Comparison of ENCODE assay signal across 24 cellular contexts in the genomic region with DNA sequence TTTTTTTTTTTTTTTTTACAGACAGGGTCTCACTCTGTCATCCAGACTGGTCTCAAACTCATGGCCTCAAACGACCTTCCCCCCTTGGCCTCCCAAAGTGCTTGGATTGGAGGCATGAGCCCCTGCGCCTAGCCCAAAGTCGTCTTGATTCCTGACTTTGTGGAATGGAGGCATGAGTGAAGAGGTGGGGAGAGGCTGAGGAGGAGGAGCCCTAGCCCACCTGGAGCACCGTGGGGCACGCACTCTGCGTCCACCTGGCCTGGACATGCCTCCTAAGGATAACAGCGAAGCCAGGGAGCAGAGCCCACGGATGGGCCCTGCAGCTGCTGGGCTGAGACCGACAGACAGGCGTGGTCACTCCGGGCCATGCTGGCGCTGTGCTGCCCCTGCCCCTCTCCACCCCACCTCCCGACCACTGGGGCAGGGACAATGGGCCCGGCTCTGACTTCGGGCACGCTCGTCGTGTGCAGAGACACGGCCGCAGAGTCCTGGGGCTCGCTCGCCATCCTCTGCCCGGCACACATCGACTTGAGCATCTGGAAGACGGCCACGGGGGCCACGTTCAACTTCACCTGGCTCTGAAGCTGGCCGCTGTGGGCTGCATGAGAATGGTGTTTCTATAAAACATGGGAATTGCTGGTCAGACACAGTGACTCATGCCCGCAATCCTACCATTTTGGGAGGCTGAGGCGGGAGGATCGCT. TPM values are rescaled to one million over a fixed set of nuclear protein-coding genes. Genes with fewer than 3 reads are reported as not detected.
DNase-seq lines count a peak whose midpoint lies in the region; ATAC-seq and TF ChIP-seq lines count a peak whose summit lies in the region.
"Had no signal": no experiment of that assay in that cellular context is flagged by ENCODE, and none has a peak within 500 bp of the region (broad histone marks: within the 10 kb centered on the region; RNA-seq: fewer than 3 reads in every experiment).

No MANE protein-coding gene starts in this region.

- H3K18ac ChIP-seq in mesenchymal stem cell (ENCODE audit: low read depth in 1 of 2, low read length in 2 of 2): no peak overlapping the region

- H4K8ac ChIP-seq in mesenchymal stem cell (ENCODE audit: low read length): peak overlapping the region; percentile 41

- no peak overlapping the region for H3K27ac ChIP-seq in mesenchymal stem cell (ENCODE audit: low read length, poor library complexity, severe bottlenecking)
- no peak overlapping the region for H3K27ac ChIP-seq in breast epithelium
- no peak overlapping the region for H3K27ac ChIP-seq in transverse colon
- H3K27ac ChIP-seq: 22Rv1; BLaER1 treated with 17β-estradiol and CSF1 and Interleukin-3, amounts not matched to agents 10 nM and 100 nM had no signal

- no peaks in the 10 kb centered on the region for H3K4me1 Mint-ChIP-seq in chondrocyte (ENCODE audit: low read depth)
- H3K4me1 Mint-ChIP-seq: CD14-positive monocyte; CD8-positive, alpha-beta memory T cell; H9 had no signal

- H3K4me1 ChIP-seq in mesenchymal stem cell (ENCODE audit: control insufficient read depth, insufficient read depth, low read depth, low read length): no peaks in the 10 kb centered on the region
- no peaks in the 10 kb centered on the region for H3K4me1 ChIP-seq in breast epithelium
- no peaks in the 10 kb centered on the region for H3K4me1 ChIP-seq in transverse colon
- H3K4me1 ChIP-seq: BE2C had no signal

- no peak for ATAC-seq in esophagus mucosa
- ATAC-seq: GM12878, HCT116 had no signal

- H3K9me3 Mint-ChIP-seq in chondrocyte (ENCODE audit: low read depth): no peaks in the 10 kb centered on the region
- H3K9me3 Mint-ChIP-seq: CD14-positive monocyte; CD4-positive, alpha-beta T cell; CD8-positive, alpha-beta memory T cell had no signal

- 91% methylated on average over 28 of the region's 31 CpGs for WGBS in mesenchymal stem cell
- 86% methylated on average over 28 of the region's 31 CpGs; no CpG with 5 or more reads in 1 of the 2 donors for WGBS in transverse colon (ENCODE audit: low coverage in 1 of 2), 2 donors

- DNase-seq in AG20443 (ENCODE audit: low spot score): peak; percentile 3
- DNase-seq in chondrocyte (ENCODE audit: low spot score): peak; percentile 66
- no peak for DNase-seq in mesenchymal stem cell
- DNase-seq in posterior vena cava (ENCODE audit: low spot score): peak; percentile 61
- no peak for DNase-seq in SK-N-DZ (ENCODE audit: low spot score)
- no peak for DNase-seq in breast epithelium (ENCODE audit: low spot score in 2 of 2)
- no peak for DNase-seq in transverse colon
- DNase-seq: AML-193; BE2C; CD4-positive, alpha-beta T cell; CD8-positive, alpha-beta memory T cell; DMS 273 treated with DMSO at 0.1 percent for 48 hours; DMS79; EL; GDM1; GOT3; H9 had no signal

- no peaks in the 10 kb centered on the region for H3K27me3 Mint-ChIP-seq in chondrocyte (ENCODE audit: low read depth)

- H3K23ac ChIP-seq in mesenchymal stem cell (ENCODE audit: low read length in 2 of 2): no peak overlapping the region

- H3K4me3 Mint-ChIP-seq in chondrocyte (ENCODE audit: unreplicated experiment): no peak overlapping the region
- H3K4me3 Mint-ChIP-seq: CD14-positive monocyte; CD4-positive, alpha-beta T cell; CD8-positive, alpha-beta memory T cell; H9 had no signal

- intact Hi-C loops in posterior vena cava (cut with DNase I): no loop called here
- intact Hi-C loops in breast epithelium (cut with DNase I; ENCODE audit: low total_unique reads): no loop called here
- intact Hi-C loops in transverse colon (cut with DNase I; ENCODE audit: low total_unique reads): no loop called here

- H4K91ac ChIP-seq in mesenchymal stem cell (ENCODE audit: low read length): peak overlapping the region; percentile 61

- H3K36me3 Mint-ChIP-seq in chondrocyte (ENCODE audit: low read depth): no peaks in the 10 kb centered on the region
- H3K36me3 Mint-ChIP-seq: CD14-positive monocyte; CD8-positive, alpha-beta memory T cell had no signal

- H2BK12ac ChIP-seq in mesenchymal stem cell (ENCODE audit: low read length in 2 of 2): no peak overlapping the region

- H2BK120ac ChIP-seq in mesenchymal stem cell (ENCODE audit: low read depth, low read length): no peak overlapping the region

- H2BK5ac ChIP-seq in mesenchymal stem cell (ENCODE audit: low read depth, low read length, poor library complexity, severe bottlenecking): no peak overlapping the region

- no peaks in the 10 kb centered on the region for H3K79me1 ChIP-seq in mesenchymal stem cell (replicated peaks; ENCODE audit: low read length, poor library complexity, severe bottlenecking)

- no peaks in the 10 kb centered on the region for H3K36me3 ChIP-seq in mesenchymal stem cell (ENCODE audit: control insufficient read depth in 1 of 2, insufficient read depth in 2 of 2, low read depth in 1 of 2, low read length in 2 of 2)
- no peaks in the 10 kb centered on the region for H3K36me3 ChIP-seq in breast epithelium
- H3K36me3 ChIP-seq in transverse colon: no peaks in the 10 kb centered on the region
- H3K36me3 ChIP-seq: BE2C; BLaER1 treated with 17β-estradiol and CSF1 and Interleukin-3, amounts not matched to agents 10 nM and 100 nM had no signal

- H3K9me3 ChIP-seq in mesenchymal stem cell (ENCODE audit: control insufficient read depth, low read length) (no peaks in the 10 kb centered on the region), breast epithelium (no peaks in the 10 kb centered on the region), transverse colon (no peaks in the 10 kb centered on the region)
- H3K9me3 ChIP-seq: BE2C; BLaER1 treated with 17β-estradiol and CSF1 and Interleukin-3, amounts not matched to agents 10 nM and 100 nM had no signal

- no peak overlapping the region for H3K4ac ChIP-seq in mesenchymal stem cell (ENCODE audit: low read depth in 1 of 2, low read length in 2 of 2)

- no peak overlapping the region for H2AK5ac ChIP-seq in mesenchymal stem cell (ENCODE audit: low read length, severe bottlenecking)

- no peak overlapping the region for H2AFZ ChIP-seq in mesenchymal stem cell (ENCODE audit: low read depth, low read length)

- TF ChIP-seq EP300 in transverse colon (IDR thresholded peaks at IDR 0.05; ENCODE audit: low read depth): no peak

- H3K9ac ChIP-seq in mesenchymal stem cell (ENCODE audit: low read length): no peak overlapping the region
- H3K9ac ChIP-seq: BLaER1 treated with 17β-estradiol and CSF1 and Interleukin-3, amounts not matched to agents 10 nM and 100 nM had no signal

- H3K14ac ChIP-seq in mesenchymal stem cell (ENCODE audit: low read length in 2 of 2): no peak overlapping the region

- no peak overlapping the region for H3K4me2 ChIP-seq in mesenchymal stem cell (ENCODE audit: low read length, poor library complexity, severe bottlenecking)
- H3K4me2 ChIP-seq: BLaER1 treated with 17β-estradiol and CSF1 and Interleukin-3, amounts not matched to agents 10 nM and 100 nM had no signal

- no peak overlapping the region for H3K27ac Mint-ChIP-seq in chondrocyte (ENCODE audit: unreplicated experiment)
- H3K27ac Mint-ChIP-seq: CD14-positive monocyte; CD4-positive, alpha-beta T cell; CD8-positive, alpha-beta memory T cell; H9 had no signal

- no peak for TF ChIP-seq CTCF in chondrocyte (IDR thresholded peaks at IDR 0.05)
- no peak for TF ChIP-seq CTCF in breast epithelium (IDR thresholded peaks at IDR 0.05)
- no peak for TF ChIP-seq CTCF in transverse colon (IDR thresholded peaks at IDR 0.05)

- in situ Hi-C loops in transverse colon (cut with MboI; ENCODE audit: low pct_ligation_motif_present in 1 of 4, low pct_unique_long_range_greater_than_20kb in 1 of 4, low sequenced_read_pairs in 3 of 4): loop anchor here in 2 of 4 donors (25.0 kb wide), 2 partner anchors 193 to 507 kb away; no protein-coding TSS in a partner anchor

- H3K27me3 ChIP-seq in mesenchymal stem cell (ENCODE audit: control insufficient read depth in 1 of 2, insufficient read depth in 1 of 2, low read length in 2 of 2) (peaks cover 0 to 6% of the 10 kb centered on the region in 2 experiments), breast epithelium (no peaks in the 10 kb centered on the region), transverse colon (no peaks in the 10 kb centered on the region)
- H3K27me3 ChIP-seq: BE2C; BLaER1 treated with 17β-estradiol and CSF1 and Interleukin-3, amounts not matched to agents 10 nM and 100 nM had no signal

- H3K4me3 ChIP-seq in mesenchymal stem cell (ENCODE audit: insufficient read depth in 1 of 2, low read depth in 1 of 2, low read length in 2 of 2) (no peak overlapping the region), breast epithelium (no peak overlapping the region), transverse colon (no peak overlapping the region)
- H3K4me3 ChIP-seq: BLaER1 treated with 17β-estradiol and CSF1 and Interleukin-3, amounts not matched to agents 10 nM and 100 nM; GM12878 had no signal

- no peak overlapping the region for H2BK15ac ChIP-seq in mesenchymal stem cell (ENCODE audit: low read depth, poor library complexity, severe bottlenecking)

- TF ChIP-seq POLR2A in breast epithelium (IDR thresholded peaks at IDR 0.05): no peak
- no peak for TF ChIP-seq POLR2A in transverse colon (IDR thresholded peaks at IDR 0.05)

RNA-seq across cellular contexts. Expression of gene LRRC74B, which starts 34.8 kb away (rescaled TPM):
- not detected in 3 replicates for total RNA-seq in chondrocyte
- polyA plus RNA-seq in mesenchymal stem cell (2013, experiment 1 of 2): 0.04 TPM
- not detected for polyA plus RNA-seq in mesenchymal stem cell (2013, experiment 2 of 2)
- not detected for total RNA-seq in posterior vena cava
- polyA plus RNA-seq in SK-N-DZ (2014; cell fraction: cytosol; rRNA removed): 0.06 TPM in 1 of 2 replicates, not detected in the other
- polyA plus RNA-seq in SK-N-DZ (2014; cell fraction: nucleus; rRNA removed): not detected in 2 replicates
- not detected for total RNA-seq in breast epithelium
- 0.20 TPM for total RNA-seq in esophagus mucosa
- not detected for total RNA-seq in transverse colon
- total RNA-seq: CD4-positive, alpha-beta T cell; CD8-positive, alpha-beta memory T cell; GM12878; H9 had no signal
- polyA plus RNA-seq: AG04450; CD14-positive monocyte; CD8-positive, alpha-beta memory T cell; GM12878 had no signal

RNA-seq across cellular contexts. Expression of gene SLC7A4, which starts 48.2 kb away (rescaled TPM):
- total RNA-seq in chondrocyte (0.22 to 0.28 TPM in 2 of 3 replicates, not detected in the other), posterior vena cava (1 to 10 TPM; 1.5 to 8.9 TPM), breast epithelium (1 to 10 TPM; 1.6 to 2.4 (median 2.0) TPM), esophagus mucosa (4.2 TPM), transverse colon (1 to 10 TPM in 1 of 4 donors, under 1 TPM in 1, not detected in 2; 0.64 to 4.1 TPM)
- 0.11 TPM for polyA plus RNA-seq in mesenchymal stem cell (2013, experiment 1 of 2)
- 0.16 TPM for polyA plus RNA-seq in mesenchymal stem cell (2013, experiment 2 of 2)
- 0.29 TPM in 1 of 2 replicates, not detected in the other for polyA plus RNA-seq in SK-N-DZ (2014; cell fraction: cytosol; rRNA removed)
- polyA plus RNA-seq in SK-N-DZ (2014; cell fraction: nucleus; rRNA removed): 0.09 and 0.19 TPM in 2 replicates
- total RNA-seq: CD4-positive, alpha-beta T cell had no signal
- polyA plus RNA-seq: CD14-positive monocyte had no signal

Comparison
In these comparisons a context has a peak if more than half of its experiments do, and no peak if none do; other contexts are left out.
1. DNase-seq: peak in AG20443 (single experiment), chondrocyte (single experiment) and posterior vena cava (single experiment); none in mesenchymal stem cell (single experiment), SK-N-DZ (single experiment), breast epithelium (0 of 2) and transverse colon (single experiment).